Comparison of ENCODE assay signal across 8 cellular contexts in the genomic region with DNA sequence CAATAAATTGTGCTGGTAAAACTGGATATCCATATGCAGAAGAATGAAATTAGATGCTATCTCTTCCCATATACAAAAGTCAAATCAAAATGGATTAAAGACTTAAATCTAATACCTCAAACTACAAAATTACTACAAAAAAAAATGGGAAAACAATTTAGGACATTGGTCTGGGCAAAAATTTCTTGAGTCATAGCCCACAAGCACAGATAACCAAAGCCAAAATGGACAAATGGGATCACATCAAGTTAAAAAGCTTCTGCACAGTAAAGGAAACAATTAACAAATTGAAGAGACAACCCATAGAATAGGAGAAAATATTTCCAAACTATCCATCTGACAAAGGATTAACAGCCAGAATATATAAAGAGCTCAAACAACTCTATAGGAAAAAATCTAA.
"Had no signal": no experiment of that assay in that cellular context is flagged by ENCODE, and none has a peak within 500 bp of the region (broad histone marks: within the 10 kb centered on the region; RNA-seq: fewer than 3 reads in every experiment).

No MANE protein-coding gene starts in this region.

- H3K9me3 Mint-ChIP-seq: GM23338, H9 had no signal

- H3K4me3 ChIP-seq: GM23338 had no signal

- H2AFZ ChIP-seq: GM23338 had no signal

- H3K4me3 Mint-ChIP-seq: GM23338, H9 had no signal

- DNase-seq: H9, HCEC 1CT had no signal

- H3K4me1 Mint-ChIP-seq: GM23338, IgD-negative memory B cell had no signal

- H3K27ac ChIP-seq: HL-60 had no signal

- H3K27me3 Mint-ChIP-seq: IgD-negative memory B cell had no signal

- H3K36me3 Mint-ChIP-seq: IgD-negative memory B cell had no signal

- FAIRE-seq: H1, H54, HepG2 had no signal

- H3K27ac Mint-ChIP-seq: GM23338, IgD-negative memory B cell had no signal

- ATAC-seq: GM23338, HepG2 had no signal

- H3K4me2 ChIP-seq: GM23338 had no signal
